Comparison of ENCODE assay signal across 30 cellular contexts in the genomic region with DNA sequence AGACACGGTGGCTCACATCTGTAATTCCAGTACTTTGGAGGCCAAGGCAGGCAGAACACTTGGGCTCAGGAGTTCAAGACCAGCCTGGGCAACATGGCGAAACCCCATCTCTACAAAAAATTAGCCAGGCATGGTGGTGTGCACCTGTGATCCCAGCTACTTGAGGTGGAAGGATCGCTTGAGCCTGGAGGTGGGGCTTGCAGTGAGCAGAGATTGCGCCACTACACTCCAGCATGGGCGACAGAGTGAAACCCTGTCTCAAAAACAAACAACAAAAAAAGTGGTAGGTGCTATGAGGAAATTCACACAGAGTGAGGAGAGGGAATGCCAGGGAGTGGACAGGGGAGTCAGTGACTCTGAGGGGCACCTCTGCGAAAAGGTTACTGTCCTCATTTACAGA. TPM values are rescaled to one million over a fixed set of nuclear protein-coding genes. Genes with fewer than 3 reads are reported as not detected.
DNase-seq lines count a peak whose midpoint lies in the region; ATAC-seq and TF ChIP-seq lines count a peak whose summit lies in the region.
"Had no signal": no experiment of that assay in that cellular context is flagged by ENCODE, and none has a peak within 500 bp of the region (broad histone marks: within the 10 kb centered on the region; RNA-seq: fewer than 3 reads in every experiment).

No MANE protein-coding gene starts in this region.

- TF ChIP-seq RAD21 in Ishikawa (IDR thresholded peaks at IDR 0.05; ENCODE audit: low read depth), result no peak

- no peaks in the 10 kb centered on the region for H3K9me3 Mint-ChIP-seq in activated naive CD4-positive, alpha-beta T cell treated with anti-CD3 and anti-CD28 coated beads, Interleukin-2, amount 50 U/mL, for 72 hours
- no peaks in the 10 kb centered on the region for H3K9me3 Mint-ChIP-seq in activated naive CD4-positive, alpha-beta T cell treated with anti-CD3 and anti-CD28 coated beads, Interleukin-2, amount 10 ng/mL, durations not matched to agents 7 days and 5 days
- H3K9me3 Mint-ChIP-seq in endothelial cell (ENCODE audit: unreplicated experiment), result no peaks in the 10 kb centered on the region
- H3K9me3 Mint-ChIP-seq: GM23338 had no signal

- 65 to 75% methylated on average over 6 of the region's 6 CpGs for WGBS in upper lobe of left lung, 2 donors

- H3K36me3 ChIP-seq in upper lobe of left lung, result peaks cover 27 to 76% (median 54%) of the 10 kb centered on the region in 4 donors

- H3K4me1 ChIP-seq in upper lobe of left lung, result peaks cover 59 to 76% (median 63%) of the 10 kb centered on the region in 4 donors

- peaks cover 37 to 39% of the 10 kb centered on the region in 2 donors for H3K36me3 Mint-ChIP-seq in activated naive CD4-positive, alpha-beta T cell treated with anti-CD3 and anti-CD28 coated beads, Interleukin-2, amount 50 U/mL, for 72 hours
- H3K36me3 Mint-ChIP-seq in activated naive CD4-positive, alpha-beta T cell treated with anti-CD3 and anti-CD28 coated beads, Interleukin-2, amount 10 ng/mL, durations not matched to agents 7 days and 5 days, result peaks cover 70% of the 10 kb centered on the region
- H3K36me3 Mint-ChIP-seq in endothelial cell (ENCODE audit: low read depth, unreplicated experiment), result peaks cover 43% of the 10 kb centered on the region

- no peak for TF ChIP-seq POLR2A in upper lobe of left lung (IDR thresholded peaks at IDR 0.05)

- CTCF ChIA-PET in activated naive CD4-positive, alpha-beta T cell treated with anti-CD3 and anti-CD28 coated beads, Interleukin-2, amount 10 ng/mL, durations not matched to agents 7 days and 5 days (lab: Charles Lee), result no interaction called here

- no peak for ATAC-seq in activated naive CD4-positive, alpha-beta T cell treated with anti-CD3 and anti-CD28 coated beads, Interleukin-2, amount 50 U/mL, for 72 hours
- ATAC-seq in upper lobe of left lung (ENCODE audit: low FRiP score in 2 of 2), result no peak
- ATAC-seq: GM12878; GM23338; pancreas; stimulated activated naive CD8-positive, alpha-beta T cell treated with anti-CD3 and anti-CD28 coated beads, Interleukin-15, Interleukin-2, amounts not matched to agents 100 U/mL and 50 U/mL, for 24 hours had no signal

- TF ChIP-seq CTCF in endothelial cell (IDR thresholded peaks at IDR 0.05; ENCODE audit: unreplicated experiment) (no peak), upper lobe of left lung (IDR thresholded peaks at IDR 0.05) (no peak)

- no peaks in the 10 kb centered on the region for H3K27me3 Mint-ChIP-seq in activated naive CD4-positive, alpha-beta T cell treated with anti-CD3 and anti-CD28 coated beads, Interleukin-2, amount 10 ng/mL, durations not matched to agents 7 days and 5 days
- H3K27me3 Mint-ChIP-seq in endothelial cell (ENCODE audit: unreplicated experiment), result peaks cover 9% of the 10 kb centered on the region

- no peak overlapping the region for H3K4me3 Mint-ChIP-seq in activated naive CD4-positive, alpha-beta T cell treated with anti-CD3 and anti-CD28 coated beads, Interleukin-2, amount 10 ng/mL, durations not matched to agents 7 days and 5 days
- H3K4me3 Mint-ChIP-seq in endothelial cell (ENCODE audit: unreplicated experiment), result no peak overlapping the region
- H3K4me3 Mint-ChIP-seq: GM23338 had no signal

- peak overlapping the region; percentile 84 to 92 for H3K27ac Mint-ChIP-seq in activated naive CD4-positive, alpha-beta T cell treated with anti-CD3 and anti-CD28 coated beads, Interleukin-2, amount 50 U/mL, for 72 hours
- no peak overlapping the region for H3K27ac Mint-ChIP-seq in activated naive CD4-positive, alpha-beta T cell treated with anti-CD3 and anti-CD28 coated beads, Interleukin-2, amount 10 ng/mL, durations not matched to agents 7 days and 5 days
- H3K27ac Mint-ChIP-seq in endothelial cell (ENCODE audit: unreplicated experiment), result peak overlapping the region; percentile 78
- H3K27ac Mint-ChIP-seq: GM23338 had no signal

- H3K27me3 ChIP-seq in upper lobe of left lung, result no peaks in the 10 kb centered on the region
- H3K27me3 ChIP-seq: brain microvascular endothelial cell, hepatocyte, MG63, pancreas, vagina had no signal

- no peak overlapping the region for H3K4me3 ChIP-seq in upper lobe of left lung
- H3K4me3 ChIP-seq: GM12878, GM23338, hepatocyte, MG63, pancreas, skin epidermis, thoracic aorta, vagina had no signal

- H3K27ac ChIP-seq in upper lobe of left lung, result peak overlapping the region in 3 of 4 donors; percentile 74 to 91 (median 76)
- H3K27ac ChIP-seq: brain microvascular endothelial cell, hepatocyte, KMS-11, pancreas, skin epidermis, thoracic aorta, vagina, WERI-Rb-1 had no signal

- H3K4me1 Mint-ChIP-seq in activated naive CD4-positive, alpha-beta T cell treated with anti-CD3 and anti-CD28 coated beads, Interleukin-2, amount 10 ng/mL, durations not matched to agents 7 days and 5 days, result peaks cover 42% of the 10 kb centered on the region
- peaks cover 36% of the 10 kb centered on the region for H3K4me1 Mint-ChIP-seq in endothelial cell (ENCODE audit: unreplicated experiment)

- DNase-seq in activated naive CD4-positive, alpha-beta T cell treated with anti-CD3 and anti-CD28 coated beads, Interleukin-2, amount 50 U/mL, for 72 hours (ENCODE audit: low spot score in 2 of 2), result no peak
- DNase-seq in activated naive CD4-positive, alpha-beta T cell treated with anti-CD3 and anti-CD28 coated beads, Interleukin-2, amount 10 ng/mL, durations not matched to agents 7 days and 5 days, result no peak
- DNase-seq in endothelial cell (ENCODE audit: low spot score) (no peak), upper lobe of left lung (peak in 1 of 2 donors; percentile 76), amygdala (lab: John Stamatoyannopoulos, UW) (no peak)
- DNase-seq in stimulated activated CD4-positive, alpha-beta T cell treated with anti-CD3 and anti-CD28 coated beads, Interleukin-12 subunit alpha, Interleukin-12 subunit beta, amount 100 ng/mL, for 4 hours, result no peak
- DNase-seq: activated CD4-positive, alpha-beta T cell treated with anti-CD3 and anti-CD28 coated beads for 48 hours; activated CD8-positive, alpha-beta memory T cell treated with anti-CD3 and anti-CD28 coated beads, Interleukin-2, amount 50 U/mL, for 48 hours; activated gamma-delta T cell treated with Interleukin-2 at 50 U/mL for 16 hours; brain microvascular endothelial cell; DMS153; mammary epithelial cell; MG63; NCI-H1105; NCI-H187; NCI-H2171; NCI-H510A; pancreas; retina; stimulated activated naive CD8-positive, alpha-beta T cell treated with anti-CD3 and anti-CD28 coated beads, Interleukin-15, Interleukin-2, amounts not matched to agents 100 U/mL and 50 U/mL, for 24 hours; SW 1271; WERI-Rb-1 had no signal

- no peaks in the 10 kb centered on the region for H3K9me3 ChIP-seq in upper lobe of left lung
- H3K9me3 ChIP-seq: MG63, pancreas, thoracic aorta, vagina had no signal

- TF ChIP-seq EP300 in Ishikawa (IDR thresholded peaks at IDR 0.05; ENCODE audit: borderline replicate concordance) (no peak), upper lobe of left lung (IDR thresholded peaks at IDR 0.05) (no peak)

TF ChIP-seq in Ishikawa, 13 proteins besides CTCF, POLR2A, EP300 and RAD21:
- TF ChIP-seq, protein P1, sequence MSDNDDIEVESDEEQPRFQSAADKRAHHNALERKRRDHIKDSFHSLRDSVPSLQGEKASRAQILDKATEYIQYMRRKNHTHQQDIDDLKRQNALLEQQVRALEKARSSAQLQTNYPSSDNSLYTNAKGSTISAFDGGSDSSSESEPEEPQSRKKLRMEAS (IDR thresholded peaks at IDR 0.05), result no peak
- TF ChIP-seq YY1 (IDR thresholded peaks at IDR 0.05; ENCODE audit: low read depth), result no peak
- TF ChIP-seq, protein P2, sequence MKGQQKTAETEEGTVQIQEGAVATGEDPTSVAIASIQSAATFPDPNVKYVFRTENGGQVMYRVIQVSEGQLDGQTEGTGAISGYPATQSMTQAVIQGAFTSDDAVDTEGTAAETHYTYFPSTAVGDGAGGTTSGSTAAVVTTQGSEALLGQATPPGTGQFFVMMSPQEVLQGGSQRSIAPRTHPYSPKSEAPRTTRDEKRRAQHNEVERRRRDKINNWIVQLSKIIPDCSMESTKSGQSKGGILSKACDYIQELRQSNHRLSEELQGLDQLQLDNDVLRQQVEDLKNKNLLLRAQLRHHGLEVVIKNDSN (IDR thresholded peaks at IDR 0.05), result no peak
- no peak for TF ChIP-seq TEAD4 (IDR thresholded peaks at IDR 0.05)
- TF ChIP-seq TAF1 (IDR thresholded peaks at IDR 0.05; ENCODE audit: low read depth), result no peak
- TF ChIP-seq, protein P3, sequence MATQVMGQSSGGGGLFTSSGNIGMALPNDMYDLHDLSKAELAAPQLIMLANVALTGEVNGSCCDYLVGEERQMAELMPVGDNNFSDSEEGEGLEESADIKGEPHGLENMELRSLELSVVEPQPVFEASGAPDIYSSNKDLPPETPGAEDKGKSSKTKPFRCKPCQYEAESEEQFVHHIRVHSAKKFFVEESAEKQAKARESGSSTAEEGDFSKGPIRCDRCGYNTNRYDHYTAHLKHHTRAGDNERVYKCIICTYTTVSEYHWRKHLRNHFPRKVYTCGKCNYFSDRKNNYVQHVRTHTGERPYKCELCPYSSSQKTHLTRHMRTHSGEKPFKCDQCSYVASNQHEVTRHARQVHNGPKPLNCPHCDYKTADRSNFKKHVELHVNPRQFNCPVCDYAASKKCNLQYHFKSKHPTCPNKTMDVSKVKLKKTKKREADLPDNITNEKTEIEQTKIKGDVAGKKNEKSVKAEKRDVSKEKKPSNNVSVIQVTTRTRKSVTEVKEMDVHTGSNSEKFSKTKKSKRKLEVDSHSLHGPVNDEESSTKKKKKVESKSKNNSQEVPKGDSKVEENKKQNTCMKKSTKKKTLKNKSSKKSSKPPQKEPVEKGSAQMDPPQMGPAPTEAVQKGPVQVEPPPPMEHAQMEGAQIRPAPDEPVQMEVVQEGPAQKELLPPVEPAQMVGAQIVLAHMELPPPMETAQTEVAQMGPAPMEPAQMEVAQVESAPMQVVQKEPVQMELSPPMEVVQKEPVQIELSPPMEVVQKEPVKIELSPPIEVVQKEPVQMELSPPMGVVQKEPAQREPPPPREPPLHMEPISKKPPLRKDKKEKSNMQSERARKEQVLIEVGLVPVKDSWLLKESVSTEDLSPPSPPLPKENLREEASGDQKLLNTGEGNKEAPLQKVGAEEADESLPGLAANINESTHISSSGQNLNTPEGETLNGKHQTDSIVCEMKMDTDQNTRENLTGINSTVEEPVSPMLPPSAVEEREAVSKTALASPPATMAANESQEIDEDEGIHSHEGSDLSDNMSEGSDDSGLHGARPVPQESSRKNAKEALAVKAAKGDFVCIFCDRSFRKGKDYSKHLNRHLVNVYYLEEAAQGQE (IDR thresholded peaks at IDR 0.05; ENCODE audit: low read depth), result no peak
- TF ChIP-seq TCF12 (IDR thresholded peaks at IDR 0.05; ENCODE audit: low read depth), result no peak
- no peak for TF ChIP-seq CREB1 (IDR thresholded peaks at IDR 0.05; ENCODE audit: low read depth)
- 0 out of 2 replicates have a peak, but pooled peaks have one; percentile 6 for TF ChIP-seq CEBPB (IDR thresholded peaks at IDR 0.05)

RNA-seq across cellular contexts. Expression of a gene that starts 29.4 kb away (rescaled TPM):
- total RNA-seq in activated naive CD4-positive, alpha-beta T cell treated with anti-CD3 and anti-CD28 coated beads, Interleukin-2, amount 50 U/mL, for 72 hours, result 100 to 1,000 TPM; 109 to 128 TPM
- 250 TPM for total RNA-seq in endothelial cell (ENCODE audit: unreplicated experiment)
- 100 to 1,000 TPM in 5 of 6 donors, 10 to 100 TPM in 1; 81.7 to 321 (median 218) TPM for total RNA-seq in upper lobe of left lung
